ENCODE assay signal across 1 cellular context in the genomic region with DNA sequence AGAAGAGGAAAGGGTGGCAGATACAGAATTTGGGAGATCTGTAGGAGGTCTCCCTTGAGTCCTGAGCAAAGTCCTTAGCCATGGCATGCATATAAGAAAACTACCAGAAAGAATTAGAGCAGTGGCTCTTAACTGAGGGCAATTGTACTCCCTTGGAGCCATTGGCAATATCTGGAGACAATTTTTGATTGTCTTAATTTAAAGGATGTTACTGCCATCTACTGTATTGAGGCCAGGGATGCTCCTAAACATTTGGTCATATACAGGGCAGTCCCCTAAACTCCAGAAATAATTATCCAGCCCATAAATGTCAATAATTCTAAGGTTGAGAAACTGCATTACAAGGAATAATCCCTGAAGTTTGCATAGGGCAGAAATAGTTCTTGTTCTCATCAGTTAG.
TF ChIP-seq lines count a peak whose summit lies in the region.

No MANE protein-coding gene starts in this region.

TF ChIP-seq in SK-N-SH, 30 proteins besides CTCF, POLR2A, EP300 and RAD21:
- TF ChIP-seq, protein P1, sequence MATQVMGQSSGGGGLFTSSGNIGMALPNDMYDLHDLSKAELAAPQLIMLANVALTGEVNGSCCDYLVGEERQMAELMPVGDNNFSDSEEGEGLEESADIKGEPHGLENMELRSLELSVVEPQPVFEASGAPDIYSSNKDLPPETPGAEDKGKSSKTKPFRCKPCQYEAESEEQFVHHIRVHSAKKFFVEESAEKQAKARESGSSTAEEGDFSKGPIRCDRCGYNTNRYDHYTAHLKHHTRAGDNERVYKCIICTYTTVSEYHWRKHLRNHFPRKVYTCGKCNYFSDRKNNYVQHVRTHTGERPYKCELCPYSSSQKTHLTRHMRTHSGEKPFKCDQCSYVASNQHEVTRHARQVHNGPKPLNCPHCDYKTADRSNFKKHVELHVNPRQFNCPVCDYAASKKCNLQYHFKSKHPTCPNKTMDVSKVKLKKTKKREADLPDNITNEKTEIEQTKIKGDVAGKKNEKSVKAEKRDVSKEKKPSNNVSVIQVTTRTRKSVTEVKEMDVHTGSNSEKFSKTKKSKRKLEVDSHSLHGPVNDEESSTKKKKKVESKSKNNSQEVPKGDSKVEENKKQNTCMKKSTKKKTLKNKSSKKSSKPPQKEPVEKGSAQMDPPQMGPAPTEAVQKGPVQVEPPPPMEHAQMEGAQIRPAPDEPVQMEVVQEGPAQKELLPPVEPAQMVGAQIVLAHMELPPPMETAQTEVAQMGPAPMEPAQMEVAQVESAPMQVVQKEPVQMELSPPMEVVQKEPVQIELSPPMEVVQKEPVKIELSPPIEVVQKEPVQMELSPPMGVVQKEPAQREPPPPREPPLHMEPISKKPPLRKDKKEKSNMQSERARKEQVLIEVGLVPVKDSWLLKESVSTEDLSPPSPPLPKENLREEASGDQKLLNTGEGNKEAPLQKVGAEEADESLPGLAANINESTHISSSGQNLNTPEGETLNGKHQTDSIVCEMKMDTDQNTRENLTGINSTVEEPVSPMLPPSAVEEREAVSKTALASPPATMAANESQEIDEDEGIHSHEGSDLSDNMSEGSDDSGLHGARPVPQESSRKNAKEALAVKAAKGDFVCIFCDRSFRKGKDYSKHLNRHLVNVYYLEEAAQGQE (IDR thresholded peaks at IDR 0.05; ENCODE audit: low read depth, low read length), result no peak
- no peak for TF ChIP-seq ZBTB33 (IDR thresholded peaks at IDR 0.05; ENCODE audit: borderline replicate concordance, low read depth)
- TF ChIP-seq GATA2 (CRISPR knock-in tag; IDR thresholded peaks at IDR 0.05), result no peak
- no peak for TF ChIP-seq MAX (IDR thresholded peaks at IDR 0.05; ENCODE audit: low read depth)
- TF ChIP-seq RXRA (IDR thresholded peaks at IDR 0.05; ENCODE audit: borderline replicate concordance, low read depth), result no peak
- TF ChIP-seq SMC3 (IDR thresholded peaks at IDR 0.05; ENCODE audit: low read depth, low read length), result no peak
- no peak for TF ChIP-seq FOXM1 (IDR thresholded peaks at IDR 0.05; ENCODE audit: low read depth)
- TF ChIP-seq GABPA (IDR thresholded peaks at IDR 0.05; ENCODE audit: low read depth), result no peak
- TF ChIP-seq, protein P2, sequence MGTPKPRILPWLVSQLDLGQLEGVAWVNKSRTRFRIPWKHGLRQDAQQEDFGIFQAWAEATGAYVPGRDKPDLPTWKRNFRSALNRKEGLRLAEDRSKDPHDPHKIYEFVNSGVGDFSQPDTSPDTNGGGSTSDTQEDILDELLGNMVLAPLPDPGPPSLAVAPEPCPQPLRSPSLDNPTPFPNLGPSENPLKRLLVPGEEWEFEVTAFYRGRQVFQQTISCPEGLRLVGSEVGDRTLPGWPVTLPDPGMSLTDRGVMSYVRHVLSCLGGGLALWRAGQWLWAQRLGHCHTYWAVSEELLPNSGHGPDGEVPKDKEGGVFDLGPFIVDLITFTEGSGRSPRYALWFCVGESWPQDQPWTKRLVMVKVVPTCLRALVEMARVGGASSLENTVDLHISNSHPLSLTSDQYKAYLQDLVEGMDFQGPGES (IDR thresholded peaks at IDR 0.05; ENCODE audit: low read depth, low read length), result no peak
- TF ChIP-seq, protein P3, sequence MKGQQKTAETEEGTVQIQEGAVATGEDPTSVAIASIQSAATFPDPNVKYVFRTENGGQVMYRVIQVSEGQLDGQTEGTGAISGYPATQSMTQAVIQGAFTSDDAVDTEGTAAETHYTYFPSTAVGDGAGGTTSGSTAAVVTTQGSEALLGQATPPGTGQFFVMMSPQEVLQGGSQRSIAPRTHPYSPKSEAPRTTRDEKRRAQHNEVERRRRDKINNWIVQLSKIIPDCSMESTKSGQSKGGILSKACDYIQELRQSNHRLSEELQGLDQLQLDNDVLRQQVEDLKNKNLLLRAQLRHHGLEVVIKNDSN (IDR thresholded peaks at IDR 0.05; ENCODE audit: borderline replicate concordance, low read depth), result no peak
